In the genomic region with DNA sequence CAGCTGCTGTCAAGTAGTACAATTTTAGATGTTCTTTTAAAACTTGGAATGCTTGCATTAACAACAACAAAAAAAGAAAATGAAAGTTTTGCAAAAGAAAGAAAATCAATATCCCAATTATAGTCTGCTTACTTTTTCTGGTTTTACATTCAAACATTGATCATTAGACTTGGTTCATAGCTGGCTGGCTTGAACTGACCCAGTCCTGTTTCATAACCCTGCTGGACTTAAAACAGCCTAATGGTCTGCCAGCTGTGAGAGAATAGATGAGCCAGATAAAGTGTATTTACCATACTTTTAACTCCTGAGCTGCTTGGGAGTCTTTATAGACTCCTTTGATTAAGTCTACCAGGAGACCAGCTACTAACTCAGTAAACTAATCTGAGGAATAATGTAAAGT, we compare ENCODE assay signal across 11 cellular contexts. TPM values are rescaled to one million over a fixed set of nuclear protein-coding genes. Genes with fewer than 3 reads are reported as not detected.
DNase-seq lines count a peak whose midpoint lies in the region; ATAC-seq, FAIRE-seq and TF ChIP-seq lines count a peak whose summit lies in the region.
"Had no signal": no experiment of that assay in that cellular context is flagged by ENCODE, and none has a peak within 500 bp of the region (broad histone marks: within the 10 kb centered on the region; RNA-seq: fewer than 3 reads in every experiment).

No MANE protein-coding gene starts in this region.

- H3K4me2 ChIP-seq in BLaER1 (peak overlapping the region; percentile 68), Karpas-422 (ENCODE audit: low read depth, low read length, poor library complexity, severe bottlenecking) (peak overlapping the region; percentile 79), astrocyte (ENCODE audit: low read length) (no peak overlapping the region)

- no peak for FAIRE-seq in astrocyte (lab: Jason Lieb, UNC)

- H3K27ac ChIP-seq in BLaER1, result 0 out of 2 replicates have a peak overlapping the region, but pooled peaks have one; percentile 39
- peak overlapping the region; percentile 27 for H3K27ac ChIP-seq in Karpas-422 (ENCODE audit: low read length)
- H3K27ac ChIP-seq in astrocyte (ENCODE audit: low read depth, low read length), result no peak overlapping the region
- peak overlapping the region; percentile 28 for H3K27ac ChIP-seq in muscle layer of duodenum (ENCODE audit: low read length)

- H3K36me3 ChIP-seq in BLaER1, result peaks cover 17% of the 10 kb centered on the region
- H3K36me3 ChIP-seq in Karpas-422 (ENCODE audit: insufficient read depth, low read length), result no peaks in the 10 kb centered on the region; the same call in 1 of the 2 replicates
- no peaks in the 10 kb centered on the region for H3K36me3 ChIP-seq in astrocyte (ENCODE audit: insufficient read depth, low read length)
- H3K36me3 ChIP-seq in muscle layer of duodenum (ENCODE audit: control insufficient read depth in 1 of 2, insufficient read depth in 2 of 2, low read length in 2 of 2), result no peaks in the 10 kb centered on the region

- no peaks in the 10 kb centered on the region for H3K27me3 ChIP-seq in BLaER1
- H3K27me3 ChIP-seq in Karpas-422 (ENCODE audit: low read length), result no peaks in the 10 kb centered on the region
- no peaks in the 10 kb centered on the region for H3K27me3 ChIP-seq in astrocyte (ENCODE audit: insufficient read depth, low read length)
- H3K27me3 ChIP-seq in muscle layer of duodenum (ENCODE audit: low read depth, low read length), result no peaks in the 10 kb centered on the region

- no peak overlapping the region for H3K27ac Mint-ChIP-seq in astrocyte (ENCODE audit: unreplicated experiment)

- H2AFZ ChIP-seq in Karpas-422 (ENCODE audit: low read length) (no peak overlapping the region), astrocyte (ENCODE audit: low read depth, low read length) (no peak overlapping the region)

- peaks cover 20% of the 10 kb centered on the region for H3K4me1 Mint-ChIP-seq in astrocyte (ENCODE audit: low read depth, unreplicated experiment)
- H3K4me1 Mint-ChIP-seq: neural crest cell had no signal

- TF ChIP-seq CTCF in astrocyte (IDR thresholded peaks at IDR 0.05; ENCODE audit: insufficient read depth, low read depth, low read length), result no peak

- peaks cover 10% of the 10 kb centered on the region for H3K9me3 ChIP-seq in BLaER1
- no peaks in the 10 kb centered on the region for H3K9me3 ChIP-seq in Karpas-422 (ENCODE audit: low read length)
- no peaks in the 10 kb centered on the region for H3K9me3 ChIP-seq in astrocyte (ENCODE audit: insufficient read depth, low read depth, low read length)
- H3K9me3 ChIP-seq in muscle layer of duodenum (ENCODE audit: control insufficient read depth in 1 of 2, low read length in 2 of 2), result no peaks in the 10 kb centered on the region

- H3K4me3 ChIP-seq in BLaER1, result no peak overlapping the region
- peak overlapping the region; percentile 53; the same call in 1 of the 2 replicates for H3K4me3 ChIP-seq in Karpas-422 (ENCODE audit: low read length)
- no peak overlapping the region for H3K4me3 ChIP-seq in astrocyte (ENCODE audit: insufficient read depth, low read depth, low read length)
- peak overlapping the region in 1 of 2 donors; percentile 30 for H3K4me3 ChIP-seq in muscle layer of duodenum (ENCODE audit: low read depth in 1 of 2, low read length in 2 of 2)

- H3K79me2 ChIP-seq in Karpas-422 (ENCODE audit: low read length), result peaks cover 98% of the 10 kb centered on the region
- peaks cover 65% of the 10 kb centered on the region for H3K79me2 ChIP-seq in astrocyte (ENCODE audit: insufficient read depth, low read length)

- H3K36me3 Mint-ChIP-seq in astrocyte (ENCODE audit: low read depth, unreplicated experiment), result peaks cover 3% of the 10 kb centered on the region

- H3K27me3 Mint-ChIP-seq in astrocyte (ENCODE audit: low read depth, unreplicated experiment), result no peaks in the 10 kb centered on the region

- no peak overlapping the region for H3K4me3 Mint-ChIP-seq in astrocyte (ENCODE audit: unreplicated experiment)
- H3K4me3 Mint-ChIP-seq: neural crest cell had no signal

- no peaks in the 10 kb centered on the region for H3K9me3 Mint-ChIP-seq in astrocyte (ENCODE audit: unreplicated experiment)
- H3K9me3 Mint-ChIP-seq: neural crest cell had no signal

- H4K20me1 ChIP-seq in BLaER1, result peaks cover 87% of the 10 kb centered on the region
- no peaks in the 10 kb centered on the region for H4K20me1 ChIP-seq in Karpas-422 (ENCODE audit: insufficient read depth, low read depth, low read length)
- peaks cover 49% of the 10 kb centered on the region for H4K20me1 ChIP-seq in astrocyte (ENCODE audit: insufficient read depth, low read length)

- no peak for ATAC-seq in GM21360 (IDR thresholded peaks at IDR 0.05; ENCODE audit: unreplicated experiment)
- no peak for ATAC-seq in HG03139 (IDR thresholded peaks at IDR 0.05; ENCODE audit: unreplicated experiment)

- H3K4me1 ChIP-seq in BLaER1 (peaks cover 31% of the 10 kb centered on the region), Karpas-422 (ENCODE audit: low read length) (peaks cover 41% of the 10 kb centered on the region), astrocyte (ENCODE audit: insufficient read depth, low read length) (no peaks in the 10 kb centered on the region), muscle layer of duodenum (ENCODE audit: control insufficient read depth in 1 of 2, insufficient read depth in 2 of 2, low read length in 2 of 2) (peaks cover 10 to 14% of the 10 kb centered on the region in 2 donors)

- DNase-seq in Karpas-422, result no peak
- DNase-seq in astrocyte (ENCODE audit: low read depth), result peak; percentile 23
- no peak for DNase-seq in Ammon's horn (ENCODE audit: low spot score)
- no peak for DNase-seq in activated CD4-positive, alpha-beta T cell treated with anti-CD3 and anti-CD28 coated beads for 48 hours
- DNase-seq: NCI-H2029, T1000 had no signal

- H3K9me2 ChIP-seq in Karpas-422 (replicated peaks; ENCODE audit: insufficient read depth, low read length), result no peaks in the 10 kb centered on the region

- H3K9ac ChIP-seq in BLaER1 (no peak overlapping the region), Karpas-422 (ENCODE audit: low read length) (peak overlapping the region; percentile 40; the same call in 1 of the 2 replicates), astrocyte (ENCODE audit: low read length) (no peak overlapping the region)

RNA-seq across cellular contexts. Expression of a gene that starts 59.2 kb away (rescaled TPM):
- 33.2 and 106 TPM in 2 replicates for total RNA-seq in Karpas-422 (2014; rRNA removed; shearing (Covaris generic); ENCODE audit: low replicate concordance)
- 30.2 and 32.0 TPM in 2 replicates for total RNA-seq in astrocyte
